Comparison of ENCODE assay signal across 1 cellular context in the genomic region with DNA sequence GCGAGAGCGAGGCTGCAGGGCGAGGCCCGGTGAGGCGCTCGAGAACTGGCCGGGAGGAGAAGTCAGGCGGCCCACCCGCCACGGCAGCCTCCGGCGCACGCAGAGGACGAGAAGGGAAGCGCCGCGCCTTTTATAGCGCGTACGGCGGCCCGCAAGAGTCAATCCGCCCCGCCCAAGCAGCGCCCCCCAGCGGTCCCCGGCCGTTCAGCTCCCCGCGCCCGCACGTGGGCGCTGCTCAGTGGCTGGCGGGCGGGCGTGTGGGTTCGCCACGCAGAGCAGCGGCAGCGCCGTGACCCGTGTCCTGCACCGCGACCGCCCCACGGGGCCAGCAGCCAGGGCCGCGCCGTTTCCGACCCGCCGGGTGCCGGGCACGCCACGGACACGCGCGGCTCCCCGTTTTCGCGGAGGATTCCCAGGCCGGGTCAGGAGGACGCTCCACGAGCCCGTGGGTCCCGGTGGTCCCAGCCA.
TF ChIP-seq lines count a peak whose summit lies in the region.

No MANE protein-coding gene starts in this region.

TF ChIP-seq in HepG2, 621 proteins besides CTCF, POLR2A, EP300 and RAD21 (continued from another document and continues in another):
- TF ChIP-seq SIN3A (IDR thresholded peaks at IDR 0.05; ENCODE audit: borderline replicate concordance, low read depth, low read length), result peak; percentile 85; the same call in 1 of the 2 replicates
- TF ChIP-seq ZNF83 (CRISPR knock-in tag; IDR thresholded peaks at IDR 0.05; ENCODE audit: borderline replicate concordance), result peak; percentile 80; the same call in 1 of the 2 replicates
- TF ChIP-seq KLF12 (CRISPR knock-in tag; IDR thresholded peaks at IDR 0.05; ENCODE audit: borderline replicate concordance), result peak; percentile 100
- TF ChIP-seq ZNF547 (CRISPR knock-in tag; IDR thresholded peaks at IDR 0.05), result peak; percentile 94
- TF ChIP-seq, protein P1, sequence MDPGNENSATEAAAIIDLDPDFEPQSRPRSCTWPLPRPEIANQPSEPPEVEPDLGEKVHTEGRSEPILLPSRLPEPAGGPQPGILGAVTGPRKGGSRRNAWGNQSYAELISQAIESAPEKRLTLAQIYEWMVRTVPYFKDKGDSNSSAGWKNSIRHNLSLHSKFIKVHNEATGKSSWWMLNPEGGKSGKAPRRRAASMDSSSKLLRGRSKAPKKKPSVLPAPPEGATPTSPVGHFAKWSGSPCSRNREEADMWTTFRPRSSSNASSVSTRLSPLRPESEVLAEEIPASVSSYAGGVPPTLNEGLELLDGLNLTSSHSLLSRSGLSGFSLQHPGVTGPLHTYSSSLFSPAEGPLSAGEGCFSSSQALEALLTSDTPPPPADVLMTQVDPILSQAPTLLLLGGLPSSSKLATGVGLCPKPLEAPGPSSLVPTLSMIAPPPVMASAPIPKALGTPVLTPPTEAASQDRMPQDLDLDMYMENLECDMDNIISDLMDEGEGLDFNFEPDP (CRISPR knock-in tag; conservative IDR thresholded peaks at IDR 0.05), result no peak
- TF ChIP-seq, protein P2, sequence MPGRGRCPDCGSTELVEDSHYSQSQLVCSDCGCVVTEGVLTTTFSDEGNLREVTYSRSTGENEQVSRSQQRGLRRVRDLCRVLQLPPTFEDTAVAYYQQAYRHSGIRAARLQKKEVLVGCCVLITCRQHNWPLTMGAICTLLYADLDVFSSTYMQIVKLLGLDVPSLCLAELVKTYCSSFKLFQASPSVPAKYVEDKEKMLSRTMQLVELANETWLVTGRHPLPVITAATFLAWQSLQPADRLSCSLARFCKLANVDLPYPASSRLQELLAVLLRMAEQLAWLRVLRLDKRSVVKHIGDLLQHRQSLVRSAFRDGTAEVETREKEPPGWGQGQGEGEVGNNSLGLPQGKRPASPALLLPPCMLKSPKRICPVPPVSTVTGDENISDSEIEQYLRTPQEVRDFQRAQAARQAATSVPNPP (CRISPR knock-in tag; IDR thresholded peaks at IDR 0.05), result peak; percentile 88
- peak; percentile 95 for TF ChIP-seq HOXA5 (CRISPR knock-in tag; IDR thresholded peaks at IDR 0.05)
- TF ChIP-seq ARNT2 (CRISPR knock-in tag; IDR thresholded peaks at IDR 0.05; ENCODE audit: low read depth), result peak; percentile 95
- TF ChIP-seq, protein P3, sequence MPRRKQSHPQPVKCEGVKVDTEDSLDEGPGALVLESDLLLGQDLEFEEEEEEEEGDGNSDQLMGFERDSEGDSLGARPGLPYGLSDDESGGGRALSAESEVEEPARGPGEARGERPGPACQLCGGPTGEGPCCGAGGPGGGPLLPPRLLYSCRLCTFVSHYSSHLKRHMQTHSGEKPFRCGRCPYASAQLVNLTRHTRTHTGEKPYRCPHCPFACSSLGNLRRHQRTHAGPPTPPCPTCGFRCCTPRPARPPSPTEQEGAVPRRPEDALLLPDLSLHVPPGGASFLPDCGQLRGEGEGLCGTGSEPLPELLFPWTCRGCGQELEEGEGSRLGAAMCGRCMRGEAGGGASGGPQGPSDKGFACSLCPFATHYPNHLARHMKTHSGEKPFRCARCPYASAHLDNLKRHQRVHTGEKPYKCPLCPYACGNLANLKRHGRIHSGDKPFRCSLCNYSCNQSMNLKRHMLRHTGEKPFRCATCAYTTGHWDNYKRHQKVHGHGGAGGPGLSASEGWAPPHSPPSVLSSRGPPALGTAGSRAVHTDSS (CRISPR knock-in tag; conservative IDR thresholded peaks at IDR 0.05), result no peak
- TF ChIP-seq JUND (CRISPR knock-in tag; IDR thresholded peaks at IDR 0.05), result no peak
- TF ChIP-seq ZNF333 (CRISPR knock-in tag; IDR thresholded peaks at IDR 0.05; ENCODE audit: borderline replicate concordance), result no peak; the same call in none of the 2 replicates
- TF ChIP-seq ZKSCAN8 (CRISPR knock-in tag; IDR thresholded peaks at IDR 0.05; ENCODE audit: borderline replicate concordance), result no peak; the same call in 1 of the 2 replicates
- TF ChIP-seq ZBTB8A (CRISPR knock-in tag; IDR thresholded peaks at IDR 0.05; ENCODE audit: borderline replicate concordance, low read depth), result no peak
- no peak for TF ChIP-seq ZNF577 (CRISPR knock-in tag; IDR thresholded peaks at IDR 0.05; ENCODE audit: borderline replicate concordance, low read depth)
- no peak for TF ChIP-seq ZNF468 (CRISPR knock-in tag; IDR thresholded peaks at IDR 0.05)
- TF ChIP-seq ZSCAN30 (CRISPR knock-in tag; IDR thresholded peaks at IDR 0.05), result no peak; the same call in 1 of the 2 replicates
- TF ChIP-seq, protein P4, sequence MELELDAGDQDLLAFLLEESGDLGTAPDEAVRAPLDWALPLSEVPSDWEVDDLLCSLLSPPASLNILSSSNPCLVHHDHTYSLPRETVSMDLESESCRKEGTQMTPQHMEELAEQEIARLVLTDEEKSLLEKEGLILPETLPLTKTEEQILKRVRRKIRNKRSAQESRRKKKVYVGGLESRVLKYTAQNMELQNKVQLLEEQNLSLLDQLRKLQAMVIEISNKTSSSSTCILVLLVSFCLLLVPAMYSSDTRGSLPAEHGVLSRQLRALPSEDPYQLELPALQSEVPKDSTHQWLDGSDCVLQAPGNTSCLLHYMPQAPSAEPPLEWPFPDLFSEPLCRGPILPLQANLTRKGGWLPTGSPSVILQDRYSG (CRISPR knock-in tag; IDR thresholded peaks at IDR 0.05), result 0 out of 2 replicates have a peak, but pooled peaks have one; percentile 62
- TF ChIP-seq, protein P5, sequence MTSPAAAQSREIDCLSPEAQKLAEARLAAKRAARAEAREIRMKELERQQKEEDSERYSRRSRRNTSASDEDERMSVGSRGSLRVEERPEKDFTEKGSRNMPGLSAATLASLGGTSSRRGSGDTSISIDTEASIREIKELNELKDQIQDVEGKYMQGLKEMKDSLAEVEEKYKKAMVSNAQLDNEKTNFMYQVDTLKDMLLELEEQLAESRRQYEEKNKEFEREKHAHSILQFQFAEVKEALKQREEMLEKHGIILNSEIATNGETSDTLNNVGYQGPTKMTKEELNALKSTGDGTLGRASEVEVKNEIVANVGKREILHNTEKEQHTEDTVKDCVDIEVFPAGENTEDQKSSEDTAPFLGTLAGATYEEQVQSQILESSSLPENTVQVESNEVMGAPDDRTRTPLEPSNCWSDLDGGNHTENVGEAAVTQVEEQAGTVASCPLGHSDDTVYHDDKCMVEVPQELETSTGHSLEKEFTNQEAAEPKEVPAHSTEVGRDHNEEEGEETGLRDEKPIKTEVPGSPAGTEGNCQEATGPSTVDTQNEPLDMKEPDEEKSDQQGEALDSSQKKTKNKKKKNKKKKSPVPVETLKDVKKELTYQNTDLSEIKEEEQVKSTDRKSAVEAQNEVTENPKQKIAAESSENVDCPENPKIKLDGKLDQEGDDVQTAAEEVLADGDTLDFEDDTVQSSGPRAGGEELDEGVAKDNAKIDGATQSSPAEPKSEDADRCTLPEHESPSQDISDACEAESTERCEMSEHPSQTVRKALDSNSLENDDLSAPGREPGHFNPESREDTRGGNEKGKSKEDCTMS (CRISPR knock-in tag; conservative IDR thresholded peaks at IDR 0.05), result no peak
- no peak for TF ChIP-seq EZH2 (conservative IDR thresholded peaks at IDR 0.05; ENCODE audit: low read depth, low read length)
- TF ChIP-seq HNRNPK (IDR thresholded peaks at IDR 0.05; ENCODE audit: low read depth, low read length, poor library complexity, severe bottlenecking), result peak; percentile 30
- no peak for TF ChIP-seq GPN1 (CRISPR knock-in tag; IDR thresholded peaks at IDR 0.05; ENCODE audit: borderline replicate concordance)
- TF ChIP-seq, protein P6, sequence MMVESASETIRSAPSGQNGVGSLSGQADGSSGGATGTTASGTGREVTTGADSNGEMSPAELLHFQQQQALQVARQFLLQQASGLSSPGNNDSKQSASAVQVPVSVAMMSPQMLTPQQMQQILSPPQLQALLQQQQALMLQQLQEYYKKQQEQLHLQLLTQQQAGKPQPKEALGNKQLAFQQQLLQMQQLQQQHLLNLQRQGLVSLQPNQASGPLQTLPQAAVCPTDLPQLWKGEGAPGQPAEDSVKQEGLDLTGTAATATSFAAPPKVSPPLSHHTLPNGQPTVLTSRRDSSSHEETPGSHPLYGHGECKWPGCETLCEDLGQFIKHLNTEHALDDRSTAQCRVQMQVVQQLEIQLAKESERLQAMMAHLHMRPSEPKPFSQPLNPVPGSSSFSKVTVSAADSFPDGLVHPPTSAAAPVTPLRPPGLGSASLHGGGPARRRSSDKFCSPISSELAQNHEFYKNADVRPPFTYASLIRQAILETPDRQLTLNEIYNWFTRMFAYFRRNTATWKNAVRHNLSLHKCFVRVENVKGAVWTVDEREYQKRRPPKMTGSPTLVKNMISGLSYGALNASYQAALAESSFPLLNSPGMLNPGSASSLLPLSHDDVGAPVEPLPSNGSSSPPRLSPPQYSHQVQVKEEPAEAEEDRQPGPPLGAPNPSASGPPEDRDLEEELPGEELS (CRISPR knock-in tag; IDR thresholded peaks at IDR 0.05), result 0 out of 2 replicates have a peak, but pooled peaks have one; percentile 41
- TF ChIP-seq, protein P7, sequence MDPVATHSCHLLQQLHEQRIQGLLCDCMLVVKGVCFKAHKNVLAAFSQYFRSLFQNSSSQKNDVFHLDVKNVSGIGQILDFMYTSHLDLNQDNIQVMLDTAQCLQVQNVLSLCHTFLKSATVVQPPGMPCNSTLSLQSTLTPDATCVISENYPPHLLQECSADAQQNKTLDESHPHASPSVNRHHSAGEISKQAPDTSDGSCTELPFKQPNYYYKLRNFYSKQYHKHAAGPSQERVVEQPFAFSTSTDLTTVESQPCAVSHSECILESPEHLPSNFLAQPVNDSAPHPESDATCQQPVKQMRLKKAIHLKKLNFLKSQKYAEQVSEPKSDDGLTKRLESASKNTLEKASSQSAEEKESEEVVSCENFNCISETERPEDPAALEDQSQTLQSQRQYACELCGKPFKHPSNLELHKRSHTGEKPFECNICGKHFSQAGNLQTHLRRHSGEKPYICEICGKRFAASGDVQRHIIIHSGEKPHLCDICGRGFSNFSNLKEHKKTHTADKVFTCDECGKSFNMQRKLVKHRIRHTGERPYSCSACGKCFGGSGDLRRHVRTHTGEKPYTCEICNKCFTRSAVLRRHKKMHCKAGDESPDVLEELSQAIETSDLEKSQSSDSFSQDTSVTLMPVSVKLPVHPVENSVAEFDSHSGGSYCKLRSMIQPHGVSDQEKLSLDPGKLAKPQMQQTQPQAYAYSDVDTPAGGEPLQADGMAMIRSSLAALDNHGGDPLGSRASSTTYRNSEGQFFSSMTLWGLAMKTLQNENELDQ (CRISPR knock-in tag; IDR thresholded peaks at IDR 0.05; ENCODE audit: borderline replicate concordance), result no peak
- TF ChIP-seq ZKSCAN5 (CRISPR knock-in tag; IDR thresholded peaks at IDR 0.05), result no peak
- TF ChIP-seq, protein P8, sequence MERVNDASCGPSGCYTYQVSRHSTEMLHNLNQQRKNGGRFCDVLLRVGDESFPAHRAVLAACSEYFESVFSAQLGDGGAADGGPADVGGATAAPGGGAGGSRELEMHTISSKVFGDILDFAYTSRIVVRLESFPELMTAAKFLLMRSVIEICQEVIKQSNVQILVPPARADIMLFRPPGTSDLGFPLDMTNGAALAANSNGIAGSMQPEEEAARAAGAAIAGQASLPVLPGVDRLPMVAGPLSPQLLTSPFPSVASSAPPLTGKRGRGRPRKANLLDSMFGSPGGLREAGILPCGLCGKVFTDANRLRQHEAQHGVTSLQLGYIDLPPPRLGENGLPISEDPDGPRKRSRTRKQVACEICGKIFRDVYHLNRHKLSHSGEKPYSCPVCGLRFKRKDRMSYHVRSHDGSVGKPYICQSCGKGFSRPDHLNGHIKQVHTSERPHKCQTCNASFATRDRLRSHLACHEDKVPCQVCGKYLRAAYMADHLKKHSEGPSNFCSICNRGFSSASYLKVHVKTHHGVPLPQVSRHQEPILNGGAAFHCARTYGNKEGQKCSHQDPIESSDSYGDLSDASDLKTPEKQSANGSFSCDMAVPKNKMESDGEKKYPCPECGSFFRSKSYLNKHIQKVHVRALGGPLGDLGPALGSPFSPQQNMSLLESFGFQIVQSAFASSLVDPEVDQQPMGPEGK (CRISPR knock-in tag; IDR thresholded peaks at IDR 0.05), result peak; percentile 76
- no peak for TF ChIP-seq ZC3H4 (CRISPR knock-in tag; IDR thresholded peaks at IDR 0.05; ENCODE audit: borderline replicate concordance)
- TF ChIP-seq ZNF709 (CRISPR knock-in tag; IDR thresholded peaks at IDR 0.05), result peak; percentile 62; the same call in 1 of the 2 replicates
- TF ChIP-seq, protein P9, sequence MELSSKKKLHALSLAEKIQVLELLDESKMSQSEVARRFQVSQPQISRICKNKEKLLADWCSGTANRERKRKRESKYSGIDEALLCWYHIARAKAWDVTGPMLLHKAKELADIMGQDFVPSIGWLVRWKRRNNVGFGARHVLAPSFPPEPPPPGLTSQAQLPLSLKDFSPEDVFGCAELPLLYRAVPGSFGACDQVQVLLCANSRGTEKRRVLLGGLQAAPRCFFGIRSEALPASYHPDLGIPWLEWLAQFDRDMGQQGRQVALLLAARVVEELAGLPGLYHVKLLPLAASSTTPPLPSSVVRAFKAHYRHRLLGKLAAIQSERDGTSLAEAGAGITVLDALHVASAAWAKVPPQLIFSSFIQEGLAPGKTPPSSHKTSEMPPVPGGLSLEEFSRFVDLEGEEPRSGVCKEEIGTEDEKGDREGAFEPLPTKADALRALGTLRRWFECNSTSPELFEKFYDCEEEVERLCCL (CRISPR knock-in tag; IDR thresholded peaks at IDR 0.05; ENCODE audit: borderline replicate concordance), result 0 out of 2 replicates have a peak, but pooled peaks have one; percentile 48
- TF ChIP-seq ELF1 (CRISPR knock-in tag; IDR thresholded peaks at IDR 0.05), result peak; percentile 66
- TF ChIP-seq ZNF383 (CRISPR knock-in tag; IDR thresholded peaks at IDR 0.05; ENCODE audit: borderline replicate concordance), result no peak
- TF ChIP-seq, protein P10, sequence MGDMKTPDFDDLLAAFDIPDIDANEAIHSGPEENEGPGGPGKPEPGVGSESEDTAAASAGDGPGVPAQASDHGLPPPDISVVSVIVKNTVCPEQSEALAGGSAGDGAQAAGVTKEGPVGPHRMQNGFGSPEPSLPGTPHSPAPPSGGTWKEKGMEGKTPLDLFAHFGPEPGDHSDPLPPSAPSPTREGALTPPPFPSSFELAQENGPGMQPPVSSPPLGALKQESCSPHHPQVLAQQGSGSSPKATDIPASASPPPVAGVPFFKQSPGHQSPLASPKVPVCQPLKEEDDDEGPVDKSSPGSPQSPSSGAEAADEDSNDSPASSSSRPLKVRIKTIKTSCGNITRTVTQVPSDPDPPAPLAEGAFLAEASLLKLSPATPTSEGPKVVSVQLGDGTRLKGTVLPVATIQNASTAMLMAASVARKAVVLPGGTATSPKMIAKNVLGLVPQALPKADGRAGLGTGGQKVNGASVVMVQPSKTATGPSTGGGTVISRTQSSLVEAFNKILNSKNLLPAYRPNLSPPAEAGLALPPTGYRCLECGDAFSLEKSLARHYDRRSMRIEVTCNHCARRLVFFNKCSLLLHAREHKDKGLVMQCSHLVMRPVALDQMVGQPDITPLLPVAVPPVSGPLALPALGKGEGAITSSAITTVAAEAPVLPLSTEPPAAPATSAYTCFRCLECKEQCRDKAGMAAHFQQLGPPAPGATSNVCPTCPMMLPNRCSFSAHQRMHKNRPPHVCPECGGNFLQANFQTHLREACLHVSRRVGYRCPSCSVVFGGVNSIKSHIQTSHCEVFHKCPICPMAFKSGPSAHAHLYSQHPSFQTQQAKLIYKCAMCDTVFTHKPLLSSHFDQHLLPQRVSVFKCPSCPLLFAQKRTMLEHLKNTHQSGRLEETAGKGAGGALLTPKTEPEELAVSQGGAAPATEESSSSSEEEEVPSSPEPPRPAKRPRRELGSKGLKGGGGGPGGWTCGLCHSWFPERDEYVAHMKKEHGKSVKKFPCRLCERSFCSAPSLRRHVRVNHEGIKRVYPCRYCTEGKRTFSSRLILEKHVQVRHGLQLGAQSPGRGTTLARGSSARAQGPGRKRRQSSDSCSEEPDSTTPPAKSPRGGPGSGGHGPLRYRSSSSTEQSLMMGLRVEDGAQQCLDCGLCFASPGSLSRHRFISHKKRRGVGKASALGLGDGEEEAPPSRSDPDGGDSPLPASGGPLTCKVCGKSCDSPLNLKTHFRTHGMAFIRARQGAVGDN (CRISPR knock-in tag; IDR thresholded peaks at IDR 0.05), result peak; percentile 86
- TF ChIP-seq ZNF678 (CRISPR knock-in tag; IDR thresholded peaks at IDR 0.05), result 0 out of 2 replicates have a peak, but pooled peaks have one; percentile 7
